Comparison of ENCODE assay signal across 1 cellular context in the genomic region with DNA sequence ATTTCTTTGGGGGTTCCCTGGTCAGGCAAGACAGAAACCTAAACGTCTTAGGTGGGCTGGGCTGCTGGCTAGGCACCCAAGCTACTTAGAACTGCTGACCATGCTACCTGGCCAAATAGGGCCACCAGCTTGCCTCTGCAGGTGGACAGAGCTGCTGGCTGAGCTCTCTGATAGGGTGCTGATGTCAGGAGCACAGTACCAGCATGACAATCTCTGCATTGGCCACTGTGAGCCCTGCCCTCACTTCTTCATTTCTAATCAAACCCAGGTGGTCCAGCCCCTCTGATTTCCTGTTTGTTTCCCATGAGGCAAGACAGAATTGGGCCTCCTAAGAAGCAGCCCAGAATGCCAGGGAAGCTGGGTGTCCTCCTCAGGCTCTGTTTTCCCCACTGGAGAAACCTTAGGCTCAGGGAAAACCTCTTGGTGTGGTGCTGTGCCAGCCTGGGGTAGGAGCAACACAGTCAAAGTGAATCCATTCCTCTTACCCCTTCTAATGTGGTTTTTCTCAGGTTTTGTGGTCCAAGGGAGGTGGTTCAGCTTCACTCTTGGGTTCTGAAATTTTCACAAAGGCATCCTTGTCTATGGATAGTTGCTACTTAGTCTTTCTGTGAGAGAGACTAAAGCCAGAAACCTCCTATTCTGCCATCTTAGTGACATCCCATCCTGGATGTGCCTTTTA.
TF ChIP-seq lines count a peak whose summit lies in the region.

No MANE protein-coding gene starts in this region.

TF ChIP-seq in SK-N-SH treated with all-trans-retinoic acid at 6 μM for 48 hours, 23 proteins besides CTCF, POLR2A, EP300 and RAD21 (continued from another document):
- TF ChIP-seq, protein P1, sequence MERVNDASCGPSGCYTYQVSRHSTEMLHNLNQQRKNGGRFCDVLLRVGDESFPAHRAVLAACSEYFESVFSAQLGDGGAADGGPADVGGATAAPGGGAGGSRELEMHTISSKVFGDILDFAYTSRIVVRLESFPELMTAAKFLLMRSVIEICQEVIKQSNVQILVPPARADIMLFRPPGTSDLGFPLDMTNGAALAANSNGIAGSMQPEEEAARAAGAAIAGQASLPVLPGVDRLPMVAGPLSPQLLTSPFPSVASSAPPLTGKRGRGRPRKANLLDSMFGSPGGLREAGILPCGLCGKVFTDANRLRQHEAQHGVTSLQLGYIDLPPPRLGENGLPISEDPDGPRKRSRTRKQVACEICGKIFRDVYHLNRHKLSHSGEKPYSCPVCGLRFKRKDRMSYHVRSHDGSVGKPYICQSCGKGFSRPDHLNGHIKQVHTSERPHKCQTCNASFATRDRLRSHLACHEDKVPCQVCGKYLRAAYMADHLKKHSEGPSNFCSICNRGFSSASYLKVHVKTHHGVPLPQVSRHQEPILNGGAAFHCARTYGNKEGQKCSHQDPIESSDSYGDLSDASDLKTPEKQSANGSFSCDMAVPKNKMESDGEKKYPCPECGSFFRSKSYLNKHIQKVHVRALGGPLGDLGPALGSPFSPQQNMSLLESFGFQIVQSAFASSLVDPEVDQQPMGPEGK (CRISPR knock-in tag; IDR thresholded peaks at IDR 0.05; ENCODE audit: borderline replicate concordance): no peak
- TF ChIP-seq GLIS3 (CRISPR knock-in tag; IDR thresholded peaks at IDR 0.05) (no peak), TOX (CRISPR knock-in tag; IDR thresholded peaks at IDR 0.05; ENCODE audit: borderline replicate concordance) (no peak), PPARA (CRISPR knock-in tag; IDR thresholded peaks at IDR 0.05; ENCODE audit: borderline replicate concordance) (no peak)
